In genomic region chr14:50815526-50815925, GRCh38 we compare ENCODE assay signal across 11 cellular contexts. TPM values are rescaled to one million over a fixed set of nuclear protein-coding genes. Genes with fewer than 3 reads are reported as not detected.
DNase-seq lines count a peak whose midpoint lies in the region; ATAC-seq and TF ChIP-seq lines count a peak whose summit lies in the region.
"Not testable (repeated sequence)": the region's sequence is repeated elsewhere in the genome, so short reads cannot be mapped to it uniquely, and the experiment has no call there.
"Had no signal": no experiment of that assay in that cellular context is flagged by ENCODE, and none has a peak within 500 bp of the region (broad histone marks: within the 10 kb centered on the region; RNA-seq: fewer than 3 reads in every experiment).

No MANE protein-coding gene starts in this region.

- not testable (repeated sequence) for TF ChIP-seq CTCF in HL-60 (IDR thresholded peaks at IDR 0.05; ENCODE audit: insufficient read depth, low read length); WTC11 (IDR thresholded peaks at IDR 0.05)

- peaks cover 57% of the 10 kb centered on the region for H3K4me1 ChIP-seq in CD4-positive, alpha-beta memory T cell (ENCODE audit: insufficient read depth, low read length)

- not testable (repeated sequence) for H3K27me3 Mint-ChIP-seq in CD4-positive, alpha-beta memory T cell; WTC11 (ENCODE audit: low read depth); activated naive CD4-positive, alpha-beta T cell treated with anti-CD3 and anti-CD28 coated beads, Interleukin-2, amount 50 U/mL, for 24 hours; memory B cell

- CTCF ChIA-PET in CD4-positive, alpha-beta memory T cell (lab: Charles Lee; ENCODE audit: partially characterized antibody): interaction anchor here (2.1 kb wide), 1 partner anchor 23 kb away, joined by 5 read pairs; no protein-coding TSS in a partner anchor
- CTCF ChIA-PET in WTC11 (lab: Charles Lee): interaction anchor here (2.4 kb wide), 1 partner anchor 45 kb away, joined by 9 read pairs; no protein-coding TSS in a partner anchor

- H3K27ac ChIP-seq in CD4-positive, alpha-beta memory T cell (ENCODE audit: low read depth, low read length): not testable (repeated sequence)
- peak overlapping the region; percentile 91 for H3K27ac ChIP-seq in HL-60 (replicated peaks)

- DNase-seq in CD4-positive, alpha-beta memory T cell; HL-60 (ENCODE audit: low read depth in 1 of 2, low spot score in 1 of 2); WTC11 (ENCODE audit: low spot score); memory B cell (ENCODE audit: low spot score in 2 of 2); stimulated activated effector memory CD8-positive, alpha-beta T cell treated with anti-CD3 and anti-CD28 coated beads, Interleukin-12 subunit alpha, Interleukin-12 subunit beta, amount 100 ng/mL, for 72 hours (ENCODE audit: low spot score in 2 of 2): not testable (repeated sequence)

- not testable (repeated sequence) for ATAC-seq in WTC11; memory B cell (ENCODE audit: low read depth); stimulated activated effector memory CD8-positive, alpha-beta T cell treated with anti-CD3 and anti-CD28 coated beads, Interleukin-12 subunit alpha, Interleukin-12 subunit beta, amount 100 ng/mL, for 72 hours

- intact Hi-C loops in CD4-positive, alpha-beta memory T cell (cut with micrococcal nuclease): not testable (repeated sequence)

- POLR2A ChIA-PET in CD4-positive, alpha-beta memory T cell (lab: Charles Lee; ENCODE audit: partially characterized antibody): interaction anchor here (7.4 kb wide), 1 partner anchor 15 kb away, joined by 53 read pairs; the partner anchor contains the start of gene NIN
- POLR2A ChIA-PET in WTC11 (lab: Charles Lee): not testable (repeated sequence)

- not testable (repeated sequence) for H3K9me3 ChIP-seq in CD4-positive, alpha-beta memory T cell (ENCODE audit: control insufficient read depth in 1 of 2, low read length in 2 of 2)

- H3K36me3 Mint-ChIP-seq in CD4-positive, alpha-beta memory T cell: peaks cover 31 to 34% of the 10 kb centered on the region in 2 donors
- H3K36me3 Mint-ChIP-seq in WTC11: peaks cover 17% of the 10 kb centered on the region
- peaks cover 22% of the 10 kb centered on the region for H3K36me3 Mint-ChIP-seq in activated naive CD4-positive, alpha-beta T cell treated with anti-CD3 and anti-CD28 coated beads, Interleukin-2, amount 50 U/mL, for 24 hours
- H3K36me3 Mint-ChIP-seq in memory B cell: peaks cover 25% of the 10 kb centered on the region
- peaks cover 25% of the 10 kb centered on the region for H3K36me3 Mint-ChIP-seq in stimulated activated effector memory CD8-positive, alpha-beta T cell treated with anti-CD3 and anti-CD28 coated beads, Interleukin-12 subunit alpha, Interleukin-12 subunit beta, amount 100 ng/mL, for 72 hours

- peak overlapping the region in 4 of 7 donors; percentile 52 to 81 (median 64) for H3K27ac Mint-ChIP-seq in CD4-positive, alpha-beta memory T cell
- not testable (repeated sequence) for H3K27ac Mint-ChIP-seq in WTC11
- H3K27ac Mint-ChIP-seq in activated naive CD4-positive, alpha-beta T cell treated with anti-CD3 and anti-CD28 coated beads, Interleukin-2, amount 50 U/mL, for 24 hours: peak overlapping the region; percentile 84
- H3K27ac Mint-ChIP-seq in memory B cell: peak overlapping the region; percentile 32
- peak overlapping the region; percentile 29 for H3K27ac Mint-ChIP-seq in stimulated activated effector memory CD8-positive, alpha-beta T cell treated with anti-CD3 and anti-CD28 coated beads, Interleukin-12 subunit alpha, Interleukin-12 subunit beta, amount 100 ng/mL, for 72 hours

- H3K4me3 Mint-ChIP-seq in CD4-positive, alpha-beta memory T cell: peak overlapping the region in 1 of 8 donors; percentile 35
- not testable (repeated sequence) for H3K4me3 Mint-ChIP-seq in WTC11; activated naive CD4-positive, alpha-beta T cell treated with anti-CD3 and anti-CD28 coated beads, Interleukin-2, amount 50 U/mL, for 24 hours; memory B cell; stimulated activated effector memory CD8-positive, alpha-beta T cell treated with anti-CD3 and anti-CD28 coated beads, Interleukin-12 subunit alpha, Interleukin-12 subunit beta, amount 100 ng/mL, for 72 hours

- H3K27me3 ChIP-seq in CD4-positive, alpha-beta memory T cell (ENCODE audit: insufficient read depth, low read length); HL-60 (ENCODE audit: insufficient read depth, poor library complexity, severe bottlenecking): not testable (repeated sequence)

- not testable (repeated sequence) for H3K9me3 Mint-ChIP-seq in CD4-positive, alpha-beta memory T cell; activated naive CD4-positive, alpha-beta T cell treated with anti-CD3 and anti-CD28 coated beads, Interleukin-2, amount 50 U/mL, for 24 hours; memory B cell; stimulated activated effector memory CD8-positive, alpha-beta T cell treated with anti-CD3 and anti-CD28 coated beads, Interleukin-12 subunit alpha, Interleukin-12 subunit beta, amount 100 ng/mL, for 72 hours
- H3K9me3 Mint-ChIP-seq in WTC11: peaks cover 14% of the 10 kb centered on the region

- not testable (repeated sequence) for H3K4me3 ChIP-seq in CD4-positive, alpha-beta memory T cell (ENCODE audit: low read length in 2 of 2); HL-60 (replicated peaks; ENCODE audit: insufficient read depth, low read length)

- not testable (repeated sequence) for H3K36me3 ChIP-seq in CD4-positive, alpha-beta memory T cell (ENCODE audit: insufficient read depth, low read length)

- H3K4me1 Mint-ChIP-seq in CD4-positive, alpha-beta memory T cell: peaks cover 51 to 72% (median 63%) of the 10 kb centered on the region in 4 donors
- H3K4me1 Mint-ChIP-seq in WTC11 (peaks cover 37% of the 10 kb centered on the region), memory B cell (peaks cover 47% of the 10 kb centered on the region)
- peaks cover 71% of the 10 kb centered on the region for H3K4me1 Mint-ChIP-seq in activated naive CD4-positive, alpha-beta T cell treated with anti-CD3 and anti-CD28 coated beads, Interleukin-2, amount 50 U/mL, for 24 hours
- H3K4me1 Mint-ChIP-seq in stimulated activated effector memory CD8-positive, alpha-beta T cell treated with anti-CD3 and anti-CD28 coated beads, Interleukin-12 subunit alpha, Interleukin-12 subunit beta, amount 100 ng/mL, for 72 hours: peaks cover 48% of the 10 kb centered on the region

TF ChIP-seq in WTC11, 78 proteins besides CTCF, POLR2A, EP300 and RAD21:
- TF ChIP-seq GTF2I (CRISPR knock-in tag; conservative IDR thresholded peaks at IDR 0.05): 0 out of 2 replicates have a peak, but pooled peaks have one; percentile 15

RNA-seq across cellular contexts. Expression of gene NIN, which starts 15.4 kb away (rescaled TPM):
- 100 to 1,000 TPM in 1 of 2 experiments, 10 to 100 TPM in 1; 99.7 to 102 TPM for total RNA-seq in CD4-positive, alpha-beta memory T cell
- polyA plus RNA-seq in CD4-positive, alpha-beta memory T cell: 10 to 100 TPM in 1 of 2 donors, 1 to 10 TPM in 1; 8.5 to 50.1 TPM
- total RNA-seq in WTC11 (2021): 23.8 to 28.8 TPM (median 26.3 TPM) in 3 replicates

RNA-seq across cellular contexts. Expression of gene ABHD12B, which starts 56.3 kb away (rescaled TPM):
- total RNA-seq in CD4-positive, alpha-beta memory T cell: not detected
- polyA plus RNA-seq in CD4-positive, alpha-beta memory T cell: not detected
- 145 to 156 TPM (median 146 TPM) in 3 replicates for total RNA-seq in WTC11 (2021)
- total RNA-seq: A172, G401, GM12878, HepG2 had no signal
- polyA plus RNA-seq: CD4-positive, CD25-positive, alpha-beta regulatory T cell; GM12878; HepG2 had no signal

Comparison
In these comparisons a context has a peak if more than half of its experiments do, and no peak if none do; other contexts are left out.
1. RNA of gene ABHD12B, which starts 56.3 kb away (total RNA-seq): 145 to 156 TPM in WTC11; not detected in CD4-positive, alpha-beta memory T cell; every median in the first group is over 100 times any median in the second.